In genomic region chr16:1612320-1613111, GRCh38 we compare ENCODE assay signal across 8 cellular contexts. TPM values are rescaled to one million over a fixed set of nuclear protein-coding genes. Genes with fewer than 3 reads are reported as not detected.
A peak's percentile ranks its signal among the peaks of the same experiment; 100 is the strongest.
DNase-seq lines count a peak whose midpoint lies in the region; ATAC-seq and TF ChIP-seq lines count a peak whose summit lies in the region.

TSS of gene CRAMP1 (plus strand) at chr16:1612360. CDS start at chr16:1614640, 2,280 bp downstream.

- intact Hi-C loops in left cardiac atrium (cut with DNase I): loop anchor here in 1 of 2 donors (10.0 kb wide), 1 partner anchor 62 kb away; the partner anchor contains the start of gene JPT2

- H3K4me1 ChIP-seq in HUES48 (ENCODE audit: control insufficient read depth, insufficient read depth, low read length): peaks cover 5% of the 10 kb centered on the region; the same call in 1 of the 2 replicates

- peak within 1 kb of the TSS; percentile 47; the same call in 1 of the 2 replicates for H3K9ac ChIP-seq in HUES48 (ENCODE audit: low read depth, low read length)

- ATAC-seq in GM18520 (IDR thresholded peaks at IDR 0.05; ENCODE audit: unreplicated experiment) (peak; percentile 4), left cardiac atrium (no peak)

- H3K4me3 ChIP-seq in HUES48 (ENCODE audit: low read depth, low read length): peak within 1 kb of the TSS; percentile 83

- peak; percentile 11 for DNase-seq in activated effector memory CD4-positive, alpha-beta T cell treated with Interleukin-2 at 50 U/mL for 16 hours
- no peak for DNase-seq in left cardiac atrium
- DNase-seq in retina: peak; percentile 21
- DNase-seq in NCI-H526 treated with DMSO at 0.1 percent for 48 hours (lab: John Stamatoyannopoulos, UW): no peak
- DNase-seq in activated gamma-delta T cell (lab: John Stamatoyannopoulos, UW): no peak

- peak within 1 kb of the TSS; percentile 89 for H3K27ac ChIP-seq in 22Rv1
- H3K27ac ChIP-seq in HUES48 (ENCODE audit: low read depth, low read length): peak within 1 kb of the TSS; percentile 86

- H3K9me3 ChIP-seq in HUES48 (ENCODE audit: control insufficient read depth, insufficient read depth, low read length): no peaks in the 10 kb centered on the region

- H3K36me3 ChIP-seq in HUES48 (ENCODE audit: control insufficient read depth, insufficient read depth, low read length): peaks cover 14% of the 10 kb centered on the region

- no peak for TF ChIP-seq CTCF in 22Rv1 (IDR thresholded peaks at IDR 0.05)

- H3K27me3 ChIP-seq in HUES48 (ENCODE audit: control insufficient read depth, insufficient read depth, low read length): peaks cover 12% of the 10 kb centered on the region

RNA-seq across cellular contexts. Expression of gene CRAMP1, which starts in this region (rescaled TPM):
- total RNA-seq in left cardiac atrium: 10 to 100 TPM; 10.2 to 12.1 TPM

Comparison
In these comparisons a context has a peak if more than half of its experiments do, and no peak if none do; other contexts are left out.
1. DNase-seq: peak in activated effector memory CD4-positive, alpha-beta T cell treated with Interleukin-2 at 50 U/mL for 16 hours (single experiment) and retina (single experiment); none in left cardiac atrium (single experiment), NCI-H526 treated with DMSO at 0.1 percent for 48 hours (single experiment) and activated gamma-delta T cell (single experiment).